Comparison of ENCODE assay signal across 21 cellular contexts in the genomic region with DNA sequence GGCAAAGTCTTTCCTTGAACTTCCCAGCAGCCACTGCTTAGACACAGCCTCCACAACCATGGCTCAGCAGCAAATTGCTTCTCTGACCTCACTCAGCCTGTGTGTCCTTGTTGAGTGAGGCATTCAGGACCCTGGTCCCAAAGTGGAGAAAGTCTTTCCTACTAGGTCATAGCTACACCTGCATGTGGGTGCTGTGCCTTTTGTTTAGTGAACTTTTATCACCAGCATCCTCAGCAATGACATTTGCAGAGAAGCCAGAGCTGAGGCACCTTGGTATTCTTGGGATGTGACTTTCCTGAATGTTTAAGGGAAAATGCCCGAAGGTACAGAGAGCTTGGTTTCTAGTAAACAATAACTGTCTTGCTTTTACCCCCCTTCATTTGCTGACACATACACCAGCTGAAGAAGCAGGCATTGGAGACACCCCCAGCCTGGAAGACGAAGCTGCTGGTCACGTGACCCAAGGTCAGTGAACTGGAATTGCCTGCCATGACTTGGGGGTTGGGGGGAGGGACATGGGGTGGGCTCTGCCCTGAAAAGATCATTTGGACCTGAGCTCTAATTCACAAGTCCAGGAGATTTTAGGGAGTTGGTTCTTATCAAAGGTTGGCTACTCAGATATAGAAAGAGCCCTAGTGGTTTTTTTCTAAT. TPM values are rescaled to one million over a fixed set of nuclear protein-coding genes. Genes with fewer than 3 reads are reported as not detected.
DNase-seq lines count a peak whose midpoint lies in the region; ATAC-seq, FAIRE-seq and TF ChIP-seq lines count a peak whose summit lies in the region.
"Had no signal": no experiment of that assay in that cellular context is flagged by ENCODE, and none has a peak within 500 bp of the region (broad histone marks: within the 10 kb centered on the region; RNA-seq: fewer than 3 reads in every experiment).

No MANE protein-coding gene starts in this region.

- H3K4me1 Mint-ChIP-seq in chondrocyte (ENCODE audit: low read depth): no peaks in the 10 kb centered on the region
- H3K4me1 Mint-ChIP-seq: CD4-positive, alpha-beta memory T cell had no signal

- H3K27ac Mint-ChIP-seq in chondrocyte (ENCODE audit: unreplicated experiment): no peak overlapping the region
- H3K27ac Mint-ChIP-seq: B cell; CD4-positive, alpha-beta memory T cell had no signal

- DNase-seq in HTR-8/SVneo (ENCODE audit: insufficient read length, low spot score) (no peak), chondrocyte (ENCODE audit: low spot score) (peak; percentile 15), osteoblast (ENCODE audit: insufficient read length, low spot score, missing footprints) (peak; percentile 30), urothelium cell line (ENCODE audit: low spot score) (no peak), caudate nucleus (lab: John Stamatoyannopoulos, UW) (no peak), Right ventricle myocardium superior (no peak)
- no peak for DNase-seq in stimulated activated CD4-positive, alpha-beta T cell treated with anti-CD3 and anti-CD28 coated beads, Interleukin-4, amount 100 ng/mL, for 4 hours
- DNase-seq: CD4-positive, alpha-beta memory T cell; COR-L47; DMS153; DMS79 treated with DMSO at 0.1 percent for 48 hours; EL; GOT3 had no signal

- H3K9me3 Mint-ChIP-seq in chondrocyte (ENCODE audit: low read depth): no peaks in the 10 kb centered on the region
- H3K9me3 Mint-ChIP-seq: CD4-positive, alpha-beta memory T cell; IgD-negative memory B cell had no signal

- H3K4me1 ChIP-seq in osteoblast (ENCODE audit: insufficient read depth, low read length): no peaks in the 10 kb centered on the region

- no peak overlapping the region for H3K4me3 ChIP-seq in osteoblast (ENCODE audit: insufficient read depth, low read length)

- H3K36me3 ChIP-seq in osteoblast (ENCODE audit: insufficient read depth, low read length): no peaks in the 10 kb centered on the region

- no peak overlapping the region for H3K4me3 Mint-ChIP-seq in chondrocyte (ENCODE audit: unreplicated experiment)
- H3K4me3 Mint-ChIP-seq: B cell; CD4-positive, alpha-beta memory T cell had no signal

- H3K79me2 ChIP-seq in osteoblast (ENCODE audit: insufficient read depth, low read length): no peaks in the 10 kb centered on the region

- H3K36me3 Mint-ChIP-seq in chondrocyte (ENCODE audit: low read depth): no peaks in the 10 kb centered on the region
- H3K36me3 Mint-ChIP-seq: CD4-positive, alpha-beta memory T cell had no signal

- H3K27me3 Mint-ChIP-seq in chondrocyte (ENCODE audit: low read depth): peaks cover 2% of the 10 kb centered on the region

- no peak overlapping the region for H3K4me2 ChIP-seq in osteoblast (ENCODE audit: insufficient read depth, low read length)

- no peak overlapping the region for H2AFZ ChIP-seq in osteoblast (ENCODE audit: low read length)

- H3K27me3 ChIP-seq in osteoblast (ENCODE audit: insufficient read depth, low read length): peaks cover 7% of the 10 kb centered on the region

- intact Hi-C loops in Right ventricle myocardium superior (cut with DNase I): no loop called here

- TF ChIP-seq CTCF in chondrocyte (IDR thresholded peaks at IDR 0.05): no peak
- TF ChIP-seq CTCF in osteoblast (IDR thresholded peaks at IDR 0.05; ENCODE audit: extremely low read depth, low read depth, low read length): no peak

- no peak for ATAC-seq in Right ventricle myocardium superior (ENCODE audit: poor library complexity)
- ATAC-seq: HCT116 had no signal

- H3K27ac ChIP-seq in osteoblast (ENCODE audit: low read depth, low read length) (no peak overlapping the region), caudate nucleus (ENCODE audit: low read depth, low read length) (no peak overlapping the region)
- H3K27ac ChIP-seq: C4-2B had no signal

- H3K9me3 ChIP-seq in osteoblast (ENCODE audit: low read depth, low read length): no peaks in the 10 kb centered on the region

- FAIRE-seq in HTR-8/SVneo (lab: Jason Lieb, UNC): peak; percentile 86
- peak; percentile 27 for FAIRE-seq in urothelium cell line (lab: Jason Lieb, UNC)
- FAIRE-seq: A204.1, D721Med, G401.6, GM12892 had no signal

- no peaks in the 10 kb centered on the region for H4K20me1 ChIP-seq in osteoblast (ENCODE audit: insufficient read depth, low read length)

RNA-seq across cellular contexts. Expression of gene STH, which starts 20.9 kb away (rescaled TPM):
- not detected in 3 replicates for total RNA-seq in chondrocyte
- total RNA-seq in osteoblast: not detected in 2 replicates
- not detected for total RNA-seq in Right ventricle myocardium superior
- total RNA-seq: B cell; CD4-positive, alpha-beta memory T cell had no signal

Comparison
In these comparisons a context has a peak if more than half of its experiments do, and no peak if none do; other contexts are left out.
1. DNase-seq: peak in chondrocyte (single experiment) and osteoblast (single experiment); none in HTR-8/SVneo (single experiment), urothelium cell line (single experiment), stimulated activated CD4-positive, alpha-beta T cell treated with anti-CD3 and anti-CD28 coated beads, Interleukin-4, amount 100 ng/mL, for 4 hours (0 of 2), caudate nucleus (0 of 61) and Right ventricle myocardium superior (single experiment).